Comparison of ENCODE assay signal across 16 cellular contexts in genomic region chr1:20138961-20139550, GRCh38. TPM values are rescaled to one million over a fixed set of nuclear protein-coding genes. Genes with fewer than 3 reads are reported as not detected.
A peak's percentile ranks its signal among the peaks of the same experiment; 100 is the strongest.
DNase-seq lines count a peak whose midpoint lies in the region; ATAC-seq and TF ChIP-seq lines count a peak whose summit lies in the region.
"Had no signal": no experiment of that assay in that cellular context is flagged by ENCODE, and none has a peak within 500 bp of the region (broad histone marks: within the 10 kb centered on the region; RNA-seq: fewer than 3 reads in every experiment).

Gene PLA2G2F (plus strand): TSS chr1:20139323. CDS start chr1:20139428, 105 bp downstream.

- H3K27ac ChIP-seq in thyroid gland, result no peak within 1 kb of the TSS
- H3K27ac ChIP-seq: HL-60 had no signal

- H3K36me3 Mint-ChIP-seq in CD14-positive monocyte, result no peaks in the 10 kb centered on the region
- H3K36me3 Mint-ChIP-seq: CD8-positive, alpha-beta memory T cell had no signal

- intact Hi-C loops in CD14-positive monocyte (cut with micrococcal nuclease), result no loop called here
- intact Hi-C loops in lower leg skin (cut with DNase I; ENCODE audit: low total_unique reads), result no loop called here
- intact Hi-C loops in posterior vena cava (cut with DNase I), result no loop called here
- intact Hi-C loops in thyroid gland (cut with DNase I), result no loop called here

- ATAC-seq in HG03469 (IDR thresholded peaks at IDR 0.05; ENCODE audit: unreplicated experiment), result no peak
- no peak for ATAC-seq in GM19324 (IDR thresholded peaks at IDR 0.05; ENCODE audit: low FRiP score, unreplicated experiment)
- ATAC-seq: GM23338, K562 had no signal

- TF ChIP-seq POLR2A in lower leg skin (IDR thresholded peaks at IDR 0.05) (no peak), thyroid gland (IDR thresholded peaks at IDR 0.05) (no peak)

- peak within 1 kb of the TSS in 1 of 7 donors; percentile 36 for H3K27ac Mint-ChIP-seq in CD14-positive monocyte
- H3K27ac Mint-ChIP-seq: GM23338 had no signal

- no peaks in the 10 kb centered on the region for H3K27me3 ChIP-seq in thyroid gland

- peaks cover 0 to 3% (median 0%) of the 10 kb centered on the region in 7 donors for H3K9me3 Mint-ChIP-seq in CD14-positive monocyte
- H3K9me3 Mint-ChIP-seq: CD8-positive, alpha-beta memory T cell had no signal

- WGBS in lower leg skin, 2 donors, result 89 to 90% methylated on average over 9 of the region's 9 CpGs
- 95 to 96% methylated on average over 8 of the region's 9 CpGs for WGBS in thyroid gland, 2 donors

- no peaks in the 10 kb centered on the region for H3K9me3 ChIP-seq in thyroid gland

- H3K27me3 Mint-ChIP-seq in CD14-positive monocyte (ENCODE audit: low read depth in 3 of 3), result peaks cover 7 to 30% (median 12%) of the 10 kb centered on the region in 3 donors

- no peak for TF ChIP-seq CTCF in CD14-positive monocyte (IDR thresholded peaks at IDR 0.05)
- TF ChIP-seq CTCF in lower leg skin (IDR thresholded peaks at IDR 0.05), result no peak
- no peak for TF ChIP-seq CTCF in thyroid gland (IDR thresholded peaks at IDR 0.05)

- no peaks in the 10 kb centered on the region for H3K36me3 ChIP-seq in thyroid gland

- H3K4me1 Mint-ChIP-seq in CD14-positive monocyte, result no peaks in the 10 kb centered on the region
- H3K4me1 Mint-ChIP-seq: CD8-positive, alpha-beta memory T cell; GM23338 had no signal

- H3K4me1 ChIP-seq in thyroid gland, result no peaks in the 10 kb centered on the region

- DNase-seq in AG20443 (ENCODE audit: low spot score) (peak; percentile 7), CD14-positive monocyte (ENCODE audit: low spot score) (peak; percentile 24), lower leg skin (ENCODE audit: low spot score in 2 of 2) (no peak), posterior vena cava (ENCODE audit: low spot score) (peak; percentile 53), thyroid gland (no peak)
- DNase-seq: DND-41, GDM1, NCI-H146, NCI-H2107, NCI-H226 had no signal

- H3K4me3 Mint-ChIP-seq in CD14-positive monocyte, result no peak within 1 kb of the TSS
- H3K4me3 Mint-ChIP-seq: CD8-positive, alpha-beta memory T cell; GM23338 had no signal

- H3K4me3 ChIP-seq in lower leg skin (ENCODE audit: low read depth, poor library complexity, severe bottlenecking) (no peak within 1 kb of the TSS), thyroid gland (replicated peaks in 1 of 3) (no peak within 1 kb of the TSS)
- H3K4me3 ChIP-seq: GM23338, K562 had no signal

RNA-seq across cellular contexts. Expression of gene PLA2G2F, which starts in this region (rescaled TPM):
- polyA plus RNA-seq in CD14-positive monocyte, result not detected
- total RNA-seq in lower leg skin (10 to 100 TPM; 19.9 to 29.0 (median 24.6) TPM), posterior vena cava (not detected), thyroid gland (not detected)
- total RNA-seq: CD8-positive, alpha-beta memory T cell; GM23338; K562 had no signal
- polyA plus RNA-seq: CD8-positive, alpha-beta memory T cell; GM23338; K562 had no signal

Comparison
In these comparisons a context has a peak if more than half of its experiments do, and no peak if none do; other contexts are left out.
1. RNA of gene PLA2G2F (total RNA-seq): 19.9 to 29.0 TPM in lower leg skin; not detected in posterior vena cava and not detected in thyroid gland; every median in the first group is over 10 times any median in the second.
2. Peak in DNase-seq in CD14-positive monocyte; RNA of the gene not detected or under 1 TPM.
3. Peak in DNase-seq in posterior vena cava; RNA of the gene not detected or under 1 TPM.